ENCODE assay signal across 9 cellular contexts in genomic region chr13:110916671-110917142, GRCh38. TPM values are rescaled to one million over a fixed set of nuclear protein-coding genes. Genes with fewer than 3 reads are reported as not detected.
DNase-seq lines count a peak whose midpoint lies in the region; ATAC-seq and TF ChIP-seq lines count a peak whose summit lies in the region.
"Had no signal": no experiment of that assay in that cellular context is flagged by ENCODE, and none has a peak within 500 bp of the region (broad histone marks: within the 10 kb centered on the region; RNA-seq: fewer than 3 reads in every experiment).

No MANE protein-coding gene starts in this region.

- TF ChIP-seq CTCF in heart left ventricle (IDR thresholded peaks at IDR 0.05) (no peak), left lung (IDR thresholded peaks at IDR 0.05) (no peak), upper lobe of right lung (IDR thresholded peaks at IDR 0.05) (no peak), GM10266 (IDR thresholded peaks at IDR 0.05; ENCODE audit: control insufficient read depth, insufficient read depth, low read depth, missing control alignments) (no peak)

- H3K9me3 ChIP-seq in heart left ventricle, result no peaks in the 10 kb centered on the region
- no peaks in the 10 kb centered on the region for H3K9me3 ChIP-seq in left lung
- no peaks in the 10 kb centered on the region for H3K9me3 ChIP-seq in upper lobe of right lung

- H3K4me3 ChIP-seq in heart left ventricle (peak overlapping the region in 3 of 12 donors; percentile 96 to 98 (median 97)), left lung (peak overlapping the region in 1 of 2 donors; percentile 93), upper lobe of right lung (no peak overlapping the region)

- ATAC-seq in heart left ventricle, result no peak
- no peak for ATAC-seq in left ventricle myocardium superior
- no peak for ATAC-seq in left lung
- no peak for ATAC-seq in upper lobe of right lung

- intact Hi-C loops in heart left ventricle (cut with DNase I) (loop anchor here (5.0 to 10.0 kb wide), 10 partner anchors 91 to 301 kb away; partner anchors contain the start of genes ING1 (in 5 of the 10) and CARS2 (in 1 of the 10)), left ventricle myocardium superior (cut with micrococcal nuclease) (no loop called here), left lung (cut with DNase I) (no loop called here), upper lobe of right lung (cut with DNase I) (no loop called here)

- H3K27ac ChIP-seq in heart left ventricle (peak overlapping the region in 11 of 12 donors; percentile 58 to 100 (median 100)), left lung (peak overlapping the region; percentile 99 to 100), upper lobe of right lung (peak overlapping the region; percentile 98)

- H3K36me3 ChIP-seq in heart left ventricle (no peaks in the 10 kb centered on the region), left lung (no peaks in the 10 kb centered on the region), upper lobe of right lung (no peaks in the 10 kb centered on the region)

- H3K4me1 ChIP-seq in heart left ventricle, result peaks cover 7 to 47% (median 27%) of the 10 kb centered on the region in 12 donors
- H3K4me1 ChIP-seq in left lung, result peaks cover 17 to 34% of the 10 kb centered on the region in 2 donors
- peaks cover 31% of the 10 kb centered on the region for H3K4me1 ChIP-seq in upper lobe of right lung

- 81 to 92% (median 85%) methylated on average over 5 of the region's 5 CpGs for whole genome bisulfite sequencing in heart left ventricle, 4 donors

- H3K27me3 ChIP-seq in heart left ventricle (no peaks in the 10 kb centered on the region), left lung (peaks cover 0 to 11% of the 10 kb centered on the region in 2 donors), upper lobe of right lung (no peaks in the 10 kb centered on the region)

- no peak for TF ChIP-seq POLR2A in heart left ventricle (IDR thresholded peaks at IDR 0.05)

- DNase-seq in heart left ventricle, result no peak
- no peak for DNase-seq in left ventricle myocardium superior
- peak; percentile 97 for DNase-seq in amniotic epithelial cell (ENCODE audit: low read depth)
- no peak for DNase-seq in left lung
- DNase-seq in upper lobe of right lung, result no peak
- no peak for DNase-seq in NCI-H1930 (lab: John Stamatoyannopoulos, UW)
- DNase-seq in GM10266 (ENCODE audit: extremely low spot score), result no peak
- DNase-seq in pons (ENCODE audit: low spot score), result no peak
- DNase-seq: DMS 273 treated with DMSO at 0.1 percent for 48 hours had no signal

RNA-seq across cellular contexts. Expression of gene ANKRD10, which starts 1.8 kb away (rescaled TPM):
- 10 to 100 TPM; 37.9 to 81.3 (median 49.7) TPM for total RNA-seq in heart left ventricle
- 10 to 100 TPM; 37.7 to 43.4 TPM for polyA plus RNA-seq in heart left ventricle
- 49.4 TPM for total RNA-seq in left ventricle myocardium superior
- 100 to 1,000 TPM; 101 to 110 TPM for total RNA-seq in left lung
- 134 TPM for total RNA-seq in upper lobe of right lung

Comparison
In these comparisons a context has a peak if more than half of its experiments do, and no peak if none do; other contexts are left out.
1. intact Hi-C loops: an anchor here in heart left ventricle (5.0 to 10.0 kb wide); none called in left ventricle myocardium superior, left lung and upper lobe of right lung.